1 cellular context compared by ENCODE assay signal in the genomic region with DNA sequence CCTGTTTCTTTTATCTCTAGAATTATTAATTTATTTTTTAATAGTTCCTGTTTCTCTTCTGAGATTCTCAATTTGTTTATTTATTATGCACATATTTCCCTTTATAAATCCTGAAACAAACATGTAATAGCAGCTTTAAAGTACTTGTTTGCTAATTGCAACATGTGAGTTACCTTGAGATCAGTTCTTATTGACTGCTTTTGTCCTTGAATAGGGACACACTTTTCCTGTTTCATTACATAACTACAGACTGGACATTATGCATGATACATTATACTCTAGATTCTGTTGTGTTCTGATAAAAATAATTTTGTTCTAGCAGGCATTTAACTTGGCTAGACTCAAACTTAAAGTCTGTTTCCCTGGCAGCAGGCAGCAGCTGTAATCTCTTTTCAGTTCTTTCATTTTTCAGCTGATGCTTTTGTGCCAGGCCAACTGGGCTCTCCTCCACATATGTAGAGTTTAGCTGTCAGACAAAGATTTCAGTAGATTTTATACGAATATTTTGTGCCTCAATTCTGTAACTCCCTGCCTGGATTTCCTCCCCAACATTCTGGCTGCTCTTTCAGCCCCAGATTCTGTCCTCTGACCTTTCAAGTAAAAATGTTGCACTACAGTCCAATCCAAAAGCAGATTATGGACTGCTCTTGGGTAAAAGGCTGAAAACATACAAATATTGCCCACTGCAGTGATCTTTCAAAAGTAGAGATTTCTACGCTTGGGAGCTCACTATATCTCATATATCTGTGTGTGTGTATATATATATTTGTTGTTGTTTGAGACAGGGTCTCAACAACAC.
TF ChIP-seq lines count a peak whose summit lies in the region.

No MANE protein-coding gene starts in this region.

TF ChIP-seq in HepG2, 621 proteins besides CTCF, POLR2A, EP300 and RAD21 (continued from another document and continues in another):
- TF ChIP-seq, protein P1, sequence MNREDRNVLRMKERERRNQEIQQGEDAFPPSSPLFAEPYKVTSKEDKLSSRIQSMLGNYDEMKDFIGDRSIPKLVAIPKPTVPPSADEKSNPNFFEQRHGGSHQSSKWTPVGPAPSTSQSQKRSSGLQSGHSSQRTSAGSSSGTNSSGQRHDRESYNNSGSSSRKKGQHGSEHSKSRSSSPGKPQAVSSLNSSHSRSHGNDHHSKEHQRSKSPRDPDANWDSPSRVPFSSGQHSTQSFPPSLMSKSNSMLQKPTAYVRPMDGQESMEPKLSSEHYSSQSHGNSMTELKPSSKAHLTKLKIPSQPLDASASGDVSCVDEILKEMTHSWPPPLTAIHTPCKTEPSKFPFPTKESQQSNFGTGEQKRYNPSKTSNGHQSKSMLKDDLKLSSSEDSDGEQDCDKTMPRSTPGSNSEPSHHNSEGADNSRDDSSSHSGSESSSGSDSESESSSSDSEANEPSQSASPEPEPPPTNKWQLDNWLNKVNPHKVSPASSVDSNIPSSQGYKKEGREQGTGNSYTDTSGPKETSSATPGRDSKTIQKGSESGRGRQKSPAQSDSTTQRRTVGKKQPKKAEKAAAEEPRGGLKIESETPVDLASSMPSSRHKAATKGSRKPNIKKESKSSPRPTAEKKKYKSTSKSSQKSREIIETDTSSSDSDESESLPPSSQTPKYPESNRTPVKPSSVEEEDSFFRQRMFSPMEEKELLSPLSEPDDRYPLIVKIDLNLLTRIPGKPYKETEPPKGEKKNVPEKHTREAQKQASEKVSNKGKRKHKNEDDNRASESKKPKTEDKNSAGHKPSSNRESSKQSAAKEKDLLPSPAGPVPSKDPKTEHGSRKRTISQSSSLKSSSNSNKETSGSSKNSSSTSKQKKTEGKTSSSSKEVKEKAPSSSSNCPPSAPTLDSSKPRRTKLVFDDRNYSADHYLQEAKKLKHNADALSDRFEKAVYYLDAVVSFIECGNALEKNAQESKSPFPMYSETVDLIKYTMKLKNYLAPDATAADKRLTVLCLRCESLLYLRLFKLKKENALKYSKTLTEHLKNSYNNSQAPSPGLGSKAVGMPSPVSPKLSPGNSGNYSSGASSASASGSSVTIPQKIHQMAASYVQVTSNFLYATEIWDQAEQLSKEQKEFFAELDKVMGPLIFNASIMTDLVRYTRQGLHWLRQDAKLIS (CRISPR knock-in tag; IDR thresholded peaks at IDR 0.05), result no peak
- TF ChIP-seq, protein P2, sequence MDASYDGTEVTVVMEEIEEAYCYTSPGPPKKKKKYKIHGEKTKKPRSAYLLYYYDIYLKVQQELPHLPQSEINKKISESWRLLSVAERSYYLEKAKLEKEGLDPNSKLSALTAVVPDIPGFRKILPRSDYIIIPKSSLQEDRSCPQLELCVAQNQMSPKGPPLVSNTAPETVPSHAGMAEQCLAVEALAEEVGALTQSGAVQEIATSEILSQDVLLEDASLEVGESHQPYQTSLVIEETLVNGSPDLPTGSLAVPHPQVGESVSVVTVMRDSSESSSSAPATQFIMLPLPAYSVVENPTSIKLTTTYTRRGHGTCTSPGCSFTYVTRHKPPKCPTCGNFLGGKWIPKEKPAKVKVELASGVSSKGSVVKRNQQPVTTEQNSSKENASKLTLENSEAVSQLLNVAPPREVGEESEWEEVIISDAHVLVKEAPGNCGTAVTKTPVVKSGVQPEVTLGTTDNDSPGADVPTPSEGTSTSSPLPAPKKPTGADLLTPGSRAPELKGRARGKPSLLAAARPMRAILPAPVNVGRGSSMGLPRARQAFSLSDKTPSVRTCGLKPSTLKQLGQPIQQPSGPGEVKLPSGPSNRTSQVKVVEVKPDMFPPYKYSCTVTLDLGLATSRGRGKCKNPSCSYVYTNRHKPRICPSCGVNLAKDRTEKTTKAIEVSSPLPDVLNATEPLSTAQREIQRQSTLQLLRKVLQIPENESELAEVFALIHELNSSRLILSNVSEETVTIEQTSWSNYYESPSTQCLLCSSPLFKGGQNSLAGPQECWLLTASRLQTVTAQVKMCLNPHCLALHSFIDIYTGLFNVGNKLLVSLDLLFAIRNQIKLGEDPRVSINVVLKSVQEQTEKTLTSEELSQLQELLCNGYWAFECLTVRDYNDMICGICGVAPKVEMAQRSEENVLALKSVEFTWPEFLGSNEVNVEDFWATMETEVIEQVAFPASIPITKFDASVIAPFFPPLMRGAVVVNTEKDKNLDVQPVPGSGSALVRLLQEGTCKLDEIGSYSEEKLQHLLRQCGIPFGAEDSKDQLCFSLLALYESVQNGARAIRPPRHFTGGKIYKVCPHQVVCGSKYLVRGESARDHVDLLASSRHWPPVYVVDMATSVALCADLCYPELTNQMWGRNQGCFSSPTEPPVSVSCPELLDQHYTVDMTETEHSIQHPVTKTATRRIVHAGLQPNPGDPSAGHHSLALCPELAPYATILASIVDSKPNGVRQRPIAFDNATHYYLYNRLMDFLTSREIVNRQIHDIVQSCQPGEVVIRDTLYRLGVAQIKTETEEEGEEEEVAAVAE (CRISPR knock-in tag; IDR thresholded peaks at IDR 0.05; ENCODE audit: borderline replicate concordance), result 0 out of 2 replicates have a peak, but pooled peaks have one; percentile 78
- no peak for TF ChIP-seq HNF4G (IDR thresholded peaks at IDR 0.05; ENCODE audit: borderline replicate concordance, low read depth, low read length)
- no peak for TF ChIP-seq HNF4G (CRISPR knock-in tag; IDR thresholded peaks at IDR 0.05; ENCODE audit: borderline replicate concordance, low read depth)
- TF ChIP-seq, protein P3, sequence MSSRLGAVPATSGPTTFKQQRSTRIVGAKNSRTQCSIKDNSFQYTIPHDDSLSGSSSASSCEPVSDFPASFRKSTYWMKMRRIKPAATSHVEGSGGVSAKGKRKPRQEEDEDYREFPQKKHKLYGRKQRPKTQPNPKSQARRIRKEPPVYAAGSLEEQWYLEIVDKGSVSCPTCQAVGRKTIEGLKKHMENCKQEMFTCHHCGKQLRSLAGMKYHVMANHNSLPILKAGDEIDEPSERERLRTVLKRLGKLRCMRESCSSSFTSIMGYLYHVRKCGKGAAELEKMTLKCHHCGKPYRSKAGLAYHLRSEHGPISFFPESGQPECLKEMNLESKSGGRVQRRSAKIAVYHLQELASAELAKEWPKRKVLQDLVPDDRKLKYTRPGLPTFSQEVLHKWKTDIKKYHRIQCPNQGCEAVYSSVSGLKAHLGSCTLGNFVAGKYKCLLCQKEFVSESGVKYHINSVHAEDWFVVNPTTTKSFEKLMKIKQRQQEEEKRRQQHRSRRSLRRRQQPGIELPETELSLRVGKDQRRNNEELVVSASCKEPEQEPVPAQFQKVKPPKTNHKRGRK (CRISPR knock-in tag; IDR thresholded peaks at IDR 0.05), result no peak
- peak; percentile 93 for TF ChIP-seq ELF3 (CRISPR knock-in tag; IDR thresholded peaks at IDR 0.05)
- no peak for TF ChIP-seq ZNF34 (CRISPR knock-in tag; IDR thresholded peaks at IDR 0.05; ENCODE audit: borderline replicate concordance)
- TF ChIP-seq ZNF878 (CRISPR knock-in tag; IDR thresholded peaks at IDR 0.05), result peak; percentile 55; the same call in 1 of the 2 replicates
- no peak for TF ChIP-seq HDAC6 (IDR thresholded peaks at IDR 0.05; ENCODE audit: low read depth, low read length)
- TF ChIP-seq ZMAT3 (CRISPR knock-in tag; conservative IDR thresholded peaks at IDR 0.05), result no peak
- TF ChIP-seq RNF2 (conservative IDR thresholded peaks at IDR 0.05; ENCODE audit: low read depth), result no peak
- no peak for TF ChIP-seq ZNF256 (CRISPR knock-in tag; conservative IDR thresholded peaks at IDR 0.05)
- TF ChIP-seq, protein P4, sequence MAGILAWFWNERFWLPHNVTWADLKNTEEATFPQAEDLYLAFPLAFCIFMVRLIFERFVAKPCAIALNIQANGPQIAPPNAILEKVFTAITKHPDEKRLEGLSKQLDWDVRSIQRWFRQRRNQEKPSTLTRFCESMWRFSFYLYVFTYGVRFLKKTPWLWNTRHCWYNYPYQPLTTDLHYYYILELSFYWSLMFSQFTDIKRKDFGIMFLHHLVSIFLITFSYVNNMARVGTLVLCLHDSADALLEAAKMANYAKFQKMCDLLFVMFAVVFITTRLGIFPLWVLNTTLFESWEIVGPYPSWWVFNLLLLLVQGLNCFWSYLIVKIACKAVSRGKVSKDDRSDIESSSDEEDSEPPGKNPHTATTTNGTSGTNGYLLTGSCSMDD (CRISPR knock-in tag; IDR thresholded peaks at IDR 0.05), result no peak
- no peak for TF ChIP-seq SIN3B (IDR thresholded peaks at IDR 0.05; ENCODE audit: low read length)
- no peak for TF ChIP-seq NBN (conservative IDR thresholded peaks at IDR 0.05)
- TF ChIP-seq SPEN (CRISPR knock-in tag; IDR thresholded peaks at IDR 0.05; ENCODE audit: low read depth), result no peak
- TF ChIP-seq ARNT2 (CRISPR knock-in tag; IDR thresholded peaks at IDR 0.05; ENCODE audit: low read depth), result no peak
- no peak for TF ChIP-seq ZNF782 (CRISPR knock-in tag; IDR thresholded peaks at IDR 0.05; ENCODE audit: borderline replicate concordance)
- TF ChIP-seq KLF13 (CRISPR knock-in tag; IDR thresholded peaks at IDR 0.05), result no peak
- no peak for TF ChIP-seq KDM5A (IDR thresholded peaks at IDR 0.05; ENCODE audit: borderline replicate concordance, low read length)
- TF ChIP-seq AHR (CRISPR knock-in tag; IDR thresholded peaks at IDR 0.05), result no peak
- TF ChIP-seq WIZ (CRISPR knock-in tag; IDR thresholded peaks at IDR 0.05), result no peak
- no peak for TF ChIP-seq JARID2 (CRISPR knock-in tag; IDR thresholded peaks at IDR 0.05; ENCODE audit: insufficient replicate concordance)
- TF ChIP-seq ZNF850 (CRISPR knock-in tag; conservative IDR thresholded peaks at IDR 0.05), result no peak
- no peak for TF ChIP-seq AKNA (CRISPR knock-in tag; IDR thresholded peaks at IDR 0.05; ENCODE audit: borderline replicate concordance)
- no peak for TF ChIP-seq ZBTB20 (CRISPR knock-in tag; IDR thresholded peaks at IDR 0.05; ENCODE audit: borderline replicate concordance, low read depth)
- TF ChIP-seq, protein P5, sequence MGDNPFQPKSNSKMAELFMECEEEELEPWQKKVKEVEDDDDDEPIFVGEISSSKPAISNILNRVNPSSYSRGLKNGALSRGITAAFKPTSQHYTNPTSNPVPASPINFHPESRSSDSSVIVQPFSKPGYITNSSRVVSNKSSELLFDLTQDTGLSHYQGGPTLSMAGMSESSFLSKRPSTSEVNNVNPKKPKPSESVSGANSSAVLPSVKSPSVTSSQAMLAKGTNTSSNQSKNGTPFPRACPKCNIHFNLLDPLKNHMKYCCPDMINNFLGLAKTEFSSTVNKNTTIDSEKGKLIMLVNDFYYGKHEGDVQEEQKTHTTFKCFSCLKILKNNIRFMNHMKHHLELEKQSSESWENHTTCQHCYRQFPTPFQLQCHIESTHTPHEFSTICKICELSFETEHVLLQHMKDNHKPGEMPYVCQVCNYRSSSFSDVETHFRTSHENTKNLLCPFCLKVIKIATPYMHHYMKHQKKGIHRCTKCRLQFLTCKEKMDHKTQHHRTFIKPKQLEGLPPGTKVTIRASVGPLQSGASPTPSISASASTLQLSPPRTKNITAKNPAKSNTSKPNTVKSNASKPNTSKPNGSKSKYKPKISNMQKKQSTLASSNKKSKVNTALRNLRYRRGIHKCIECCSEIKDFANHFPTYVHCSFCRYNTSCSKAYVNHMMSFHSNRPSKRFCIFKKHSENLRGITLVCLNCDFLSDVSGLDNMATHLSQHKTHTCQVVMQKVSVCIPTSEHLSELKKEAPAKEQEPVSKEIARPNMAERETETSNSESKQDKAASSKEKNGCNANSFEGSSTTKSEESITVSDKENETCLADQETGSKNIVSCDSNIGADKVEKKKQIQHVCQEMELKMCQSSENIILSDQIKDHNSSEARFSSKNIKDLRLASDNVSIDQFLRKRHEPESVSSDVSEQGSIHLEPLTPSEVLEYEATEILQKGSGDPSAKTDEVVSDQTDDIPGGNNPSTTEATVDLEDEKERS (CRISPR knock-in tag; IDR thresholded peaks at IDR 0.05), result no peak
- TF ChIP-seq ZIK1 (CRISPR knock-in tag; IDR thresholded peaks at IDR 0.05; ENCODE audit: borderline replicate concordance, low read depth), result no peak
- no peak for TF ChIP-seq SMARCC2 (IDR thresholded peaks at IDR 0.05)
- TF ChIP-seq, protein P6, sequence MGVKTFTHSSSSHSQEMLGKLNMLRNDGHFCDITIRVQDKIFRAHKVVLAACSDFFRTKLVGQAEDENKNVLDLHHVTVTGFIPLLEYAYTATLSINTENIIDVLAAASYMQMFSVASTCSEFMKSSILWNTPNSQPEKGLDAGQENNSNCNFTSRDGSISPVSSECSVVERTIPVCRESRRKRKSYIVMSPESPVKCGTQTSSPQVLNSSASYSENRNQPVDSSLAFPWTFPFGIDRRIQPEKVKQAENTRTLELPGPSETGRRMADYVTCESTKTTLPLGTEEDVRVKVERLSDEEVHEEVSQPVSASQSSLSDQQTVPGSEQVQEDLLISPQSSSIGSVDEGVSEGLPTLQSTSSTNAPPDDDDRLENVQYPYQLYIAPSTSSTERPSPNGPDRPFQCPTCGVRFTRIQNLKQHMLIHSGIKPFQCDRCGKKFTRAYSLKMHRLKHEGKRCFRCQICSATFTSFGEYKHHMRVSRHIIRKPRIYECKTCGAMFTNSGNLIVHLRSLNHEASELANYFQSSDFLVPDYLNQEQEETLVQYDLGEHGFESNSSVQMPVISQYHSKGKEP (CRISPR knock-in tag; IDR thresholded peaks at IDR 0.05), result no peak
